ENCODE assay signal across 8 cellular contexts in genomic region chr21:5153842-5154640, GRCh38.
DNase-seq lines count a peak whose midpoint lies in the region; ATAC-seq and TF ChIP-seq lines count a peak whose summit lies in the region.
"Not testable (repeated sequence)": the region's sequence is repeated elsewhere in the genome, so short reads cannot be mapped to it uniquely, and the experiment has no call there.

No MANE protein-coding gene starts in this region.

- H3K4me2 ChIP-seq in BLaER1: peak overlapping the region; percentile 61
- not testable (repeated sequence) for H3K4me2 ChIP-seq in OCI-LY3 (ENCODE audit: low read length)

- H3K27ac ChIP-seq in BLaER1; OCI-LY3 (ENCODE audit: low read length); dorsolateral prefrontal cortex: not testable (repeated sequence)
- peak overlapping the region in 1 of 2 donors; percentile 53 for H3K27ac ChIP-seq in right atrium auricular region

- not testable (repeated sequence) for H3K27ac Mint-ChIP-seq in activated T-helper 17 cell treated with anti-CD3 and anti-CD28 coated beads, Interleukin-2, amount 50 U/mL, for 72 hours; nephron progenitor cell

- not testable (repeated sequence) for H3K9me3 ChIP-seq in BLaER1; OCI-LY3 (ENCODE audit: insufficient read depth, low read length); right atrium auricular region

- not testable (repeated sequence) for H3K9ac ChIP-seq in BLaER1; OCI-LY3 (ENCODE audit: low read length)

- not testable (repeated sequence) for H3K4me1 ChIP-seq in BLaER1; OCI-LY3 (ENCODE audit: low read length); right atrium auricular region

- not testable (repeated sequence) for H3K36me3 ChIP-seq in BLaER1; OCI-LY3 (replicated peaks; ENCODE audit: low read depth, low read length); right atrium auricular region

- H3K27me3 Mint-ChIP-seq in activated T-helper 17 cell treated with anti-CD3 and anti-CD28 coated beads, Interleukin-2, amount 50 U/mL, for 72 hours; nephron progenitor cell (ENCODE audit: low read depth, poor library complexity): not testable (repeated sequence)

- not testable (repeated sequence) for H3K79me2 ChIP-seq in OCI-LY3 (ENCODE audit: low read length)

- not testable (repeated sequence) for H3K36me3 Mint-ChIP-seq in activated T-helper 17 cell treated with anti-CD3 and anti-CD28 coated beads, Interleukin-2, amount 50 U/mL, for 72 hours (ENCODE audit: low read depth); nephron progenitor cell (ENCODE audit: low read depth)

- DNase-seq in dorsolateral prefrontal cortex (peak in 1 of 10 donors; percentile 0), right atrium auricular region (ENCODE audit: low spot score) (peak; percentile 53), nephron progenitor cell (peak; percentile 41)
- peak; percentile 19 for DNase-seq in stimulated activated CD8-positive, alpha-beta memory T cell treated with anti-CD3 and anti-CD28 coated beads, Interleukin-4, amount 100 ng/mL, for 48 hours

- H3K27me3 ChIP-seq in BLaER1; OCI-LY3 (ENCODE audit: low read depth, low read length); dorsolateral prefrontal cortex; right atrium auricular region: not testable (repeated sequence)

- H3K9me3 Mint-ChIP-seq in activated T-helper 17 cell treated with anti-CD3 and anti-CD28 coated beads, Interleukin-2, amount 50 U/mL, for 72 hours; nephron progenitor cell: not testable (repeated sequence)

- intact Hi-C loops in dorsolateral prefrontal cortex (cut with DNase I): not testable (repeated sequence)

- peak; percentile 9 for ATAC-seq in HG02588 (IDR thresholded peaks at IDR 0.05; ENCODE audit: unreplicated experiment)
- peak; percentile 13 for ATAC-seq in activated T-helper 17 cell treated with anti-CD3 and anti-CD28 coated beads, Interleukin-2, amount 50 U/mL, for 72 hours (replicated peaks)

- H3K4me1 Mint-ChIP-seq in activated T-helper 17 cell treated with anti-CD3 and anti-CD28 coated beads, Interleukin-2, amount 50 U/mL, for 72 hours; nephron progenitor cell: not testable (repeated sequence)

- H3K4me3 Mint-ChIP-seq in activated T-helper 17 cell treated with anti-CD3 and anti-CD28 coated beads, Interleukin-2, amount 50 U/mL, for 72 hours: not testable (repeated sequence)
- H3K4me3 Mint-ChIP-seq in nephron progenitor cell: peak overlapping the region; percentile 48

- not testable (repeated sequence) for TF ChIP-seq CTCF in OCI-LY3 (IDR thresholded peaks at IDR 0.05; ENCODE audit: low read depth, low read length); dorsolateral prefrontal cortex (IDR thresholded peaks at IDR 0.05 in 54 of 56, conservative IDR thresholded peaks at IDR 0.05 in 2 of 56; ENCODE audit: low read depth in 1 of 56, partially characterized antibody in 56 of 56); right atrium auricular region (IDR thresholded peaks at IDR 0.05); nephron progenitor cell (IDR thresholded peaks at IDR 0.05)

- H4K20me1 ChIP-seq in BLaER1; OCI-LY3 (ENCODE audit: insufficient read depth, low read length): not testable (repeated sequence)

- H3K4me3 ChIP-seq in BLaER1 (peak overlapping the region; percentile 61), OCI-LY3 (ENCODE audit: low read length) (peak overlapping the region; percentile 56; the same call in 1 of the 2 replicates), dorsolateral prefrontal cortex (peak overlapping the region in 44 of 59 donors; percentile 17 to 69 (median 48)), right atrium auricular region (peak overlapping the region; percentile 53 to 56)

- not testable (repeated sequence) for H2AFZ ChIP-seq in OCI-LY3 (ENCODE audit: low read depth, low read length)
